18 cellular contexts compared by ENCODE assay signal in the genomic region with DNA sequence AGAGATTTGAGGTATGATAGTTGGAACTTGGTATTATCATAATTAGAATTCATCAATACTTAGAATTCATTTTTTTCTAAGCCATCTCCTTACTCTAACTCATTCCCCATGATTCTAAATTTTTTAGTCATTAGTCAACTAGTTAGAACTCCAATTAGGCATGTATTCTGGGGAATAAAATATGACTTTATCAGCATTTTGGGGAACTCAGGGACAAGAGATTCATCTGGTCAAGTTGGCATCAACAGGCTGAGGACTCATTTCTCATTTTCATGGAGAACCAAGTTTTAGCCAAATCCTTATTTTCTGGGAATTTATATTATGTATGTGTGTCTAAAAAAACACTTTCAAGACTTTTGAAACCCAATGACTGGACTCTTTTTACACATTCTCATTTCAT. TPM values are rescaled to one million over a fixed set of nuclear protein-coding genes. Genes with fewer than 3 reads are reported as not detected.
DNase-seq lines count a peak whose midpoint lies in the region; ATAC-seq and TF ChIP-seq lines count a peak whose summit lies in the region.
"Had no signal": no experiment of that assay in that cellular context is flagged by ENCODE, and none has a peak within 500 bp of the region (broad histone marks: within the 10 kb centered on the region; RNA-seq: fewer than 3 reads in every experiment).

No MANE protein-coding gene starts in this region.

- no peak for DNase-seq in activated naive CD8-positive, alpha-beta T cell treated with anti-CD3 and anti-CD28 coated beads, Interleukin-2, amount 50 U/mL, for 24 hours
- DNase-seq in activated naive CD8-positive, alpha-beta T cell treated with anti-CD3 and anti-CD28 coated beads for 36 hours: no peak
- DNase-seq in RKO (ENCODE audit: low spot score) (peak; percentile 28), fibroblast of peridontal ligament (ENCODE audit: extremely low read depth) (peak; percentile 52), suprapubic skin (ENCODE audit: low spot score in 2 of 2) (no peak), NCI-H524 (lab: John Stamatoyannopoulos, UW) (no peak), GF-D8 (lab: John Stamatoyannopoulos, UW) (no peak), NCI-H226 (no peak)
- DNase-seq: activated T-cell treated with anti-CD3 and anti-CD28 coated beads, Interleukin-2, amount 50 U/mL, for 24 hours; kidney; NCI-H1436; NCI-H446; nucleus accumbens; sigmoid colon; SJCRH30; T1000 had no signal

- H3K27ac Mint-ChIP-seq in activated naive CD8-positive, alpha-beta T cell treated with anti-CD3 and anti-CD28 coated beads, Interleukin-2, amount 50 U/mL, for 24 hours: no peak overlapping the region
- H3K27ac Mint-ChIP-seq in activated naive CD8-positive, alpha-beta T cell treated with anti-CD3 and anti-CD28 coated beads for 36 hours: no peak overlapping the region
- H3K27ac Mint-ChIP-seq: activated T-cell treated with anti-CD3 and anti-CD28 coated beads, Interleukin-2, amount 50 U/mL, for 24 hours; type B pancreatic cell had no signal

- H3K9me3 Mint-ChIP-seq in activated naive CD8-positive, alpha-beta T cell treated with anti-CD3 and anti-CD28 coated beads, Interleukin-2, amount 50 U/mL, for 24 hours: no peaks in the 10 kb centered on the region
- no peaks in the 10 kb centered on the region for H3K9me3 Mint-ChIP-seq in activated naive CD8-positive, alpha-beta T cell treated with anti-CD3 and anti-CD28 coated beads for 36 hours
- H3K9me3 Mint-ChIP-seq: activated T-cell treated with anti-CD3 and anti-CD28 coated beads, Interleukin-2, amount 50 U/mL, for 24 hours; type B pancreatic cell had no signal

- TF ChIP-seq CTCF in suprapubic skin (IDR thresholded peaks at IDR 0.05): no peak

- H3K4me1 Mint-ChIP-seq in activated naive CD8-positive, alpha-beta T cell treated with anti-CD3 and anti-CD28 coated beads, Interleukin-2, amount 50 U/mL, for 24 hours: peaks cover 31% of the 10 kb centered on the region
- peaks cover 30% of the 10 kb centered on the region for H3K4me1 Mint-ChIP-seq in activated naive CD8-positive, alpha-beta T cell treated with anti-CD3 and anti-CD28 coated beads for 36 hours

- H3K4me1 ChIP-seq in suprapubic skin: peaks cover 66% of the 10 kb centered on the region

- no peak overlapping the region for H3K4me3 ChIP-seq in suprapubic skin
- H3K4me3 ChIP-seq: sigmoid colon, SJCRH30 had no signal

- peak overlapping the region; percentile 75 for H3K27ac ChIP-seq in suprapubic skin
- H3K27ac ChIP-seq: HL-60, sigmoid colon, SJCRH30 had no signal

- no peaks in the 10 kb centered on the region for H3K27me3 ChIP-seq in suprapubic skin
- H3K27me3 ChIP-seq: sigmoid colon, SJCRH30 had no signal

- no peaks in the 10 kb centered on the region for H3K36me3 ChIP-seq in suprapubic skin
- H3K36me3 ChIP-seq: sigmoid colon had no signal

- no peak for ATAC-seq in activated naive CD8-positive, alpha-beta T cell treated with anti-CD3 and anti-CD28 coated beads, Interleukin-2, amount 50 U/mL, for 24 hours

- H3K36me3 Mint-ChIP-seq in activated naive CD8-positive, alpha-beta T cell treated with anti-CD3 and anti-CD28 coated beads, Interleukin-2, amount 50 U/mL, for 24 hours (ENCODE audit: low read depth): peaks cover 10% of the 10 kb centered on the region
- peaks cover 12% of the 10 kb centered on the region for H3K36me3 Mint-ChIP-seq in activated naive CD8-positive, alpha-beta T cell treated with anti-CD3 and anti-CD28 coated beads for 36 hours

- H3K27me3 Mint-ChIP-seq in activated naive CD8-positive, alpha-beta T cell treated with anti-CD3 and anti-CD28 coated beads, Interleukin-2, amount 50 U/mL, for 24 hours: no peaks in the 10 kb centered on the region
- no peaks in the 10 kb centered on the region for H3K27me3 Mint-ChIP-seq in activated naive CD8-positive, alpha-beta T cell treated with anti-CD3 and anti-CD28 coated beads for 36 hours
- H3K27me3 Mint-ChIP-seq: activated T-cell treated with anti-CD3 and anti-CD28 coated beads, Interleukin-2, amount 50 U/mL, for 24 hours; type B pancreatic cell had no signal

- no peak for TF ChIP-seq EP300 in suprapubic skin (IDR thresholded peaks at IDR 0.05)

- no peak for TF ChIP-seq POLR2A in suprapubic skin (IDR thresholded peaks at IDR 0.05)

- H3K4me3 Mint-ChIP-seq in activated naive CD8-positive, alpha-beta T cell treated with anti-CD3 and anti-CD28 coated beads, Interleukin-2, amount 50 U/mL, for 24 hours: peak overlapping the region; percentile 13
- no peak overlapping the region for H3K4me3 Mint-ChIP-seq in activated naive CD8-positive, alpha-beta T cell treated with anti-CD3 and anti-CD28 coated beads for 36 hours
- H3K4me3 Mint-ChIP-seq: activated T-cell treated with anti-CD3 and anti-CD28 coated beads, Interleukin-2, amount 50 U/mL, for 24 hours; type B pancreatic cell had no signal

- no peaks in the 10 kb centered on the region for H3K9me3 ChIP-seq in suprapubic skin
- H3K9me3 ChIP-seq: sigmoid colon, SJCRH30 had no signal

RNA-seq across cellular contexts. Expression of a gene that starts 29.2 kb away (rescaled TPM):
- 10 to 100 TPM; 21.4 to 22.5 TPM for total RNA-seq in activated naive CD8-positive, alpha-beta T cell treated with anti-CD3 and anti-CD28 coated beads for 36 hours
- total RNA-seq in suprapubic skin: 10 to 100 TPM; 68.6 to 97.2 (median 73.7) TPM

Comparison
In these comparisons a context has a peak if more than half of its experiments do, and no peak if none do; other contexts are left out.
1. DNase-seq: peak in RKO (single experiment) and fibroblast of peridontal ligament (single experiment); none in activated naive CD8-positive, alpha-beta T cell treated with anti-CD3 and anti-CD28 coated beads, Interleukin-2, amount 50 U/mL, for 24 hours (single experiment), activated naive CD8-positive, alpha-beta T cell treated with anti-CD3 and anti-CD28 coated beads for 36 hours (single experiment), suprapubic skin (0 of 2), NCI-H524 (0 of 2), GF-D8 (single experiment) and NCI-H226 (single experiment).